In genomic region chr10:43785252-43785651, GRCh38 we compare ENCODE assay signal across 14 cellular contexts.
DNase-seq lines count a peak whose midpoint lies in the region; ATAC-seq and TF ChIP-seq lines count a peak whose summit lies in the region.
"Had no signal": no experiment of that assay in that cellular context is flagged by ENCODE, and none has a peak within 500 bp of the region (broad histone marks: within the 10 kb centered on the region; RNA-seq: fewer than 3 reads in every experiment).

No MANE protein-coding gene starts in this region.

- CTCF ChIA-PET in CD8-positive, alpha-beta T cell (lab: Charles Lee): interaction anchor here (1.1 kb wide), 1 partner anchor 75 kb away, joined by 3 read pairs; no protein-coding TSS in a partner anchor

- H3K4me3 Mint-ChIP-seq in endodermal cell: no peak overlapping the region
- H3K4me3 Mint-ChIP-seq in CD8-positive, alpha-beta T cell: no peak overlapping the region
- H3K4me3 Mint-ChIP-seq: activated naive CD8-positive, alpha-beta T cell treated with anti-CD3 and anti-CD28 coated beads for 36 hours; effector memory CD8-positive, alpha-beta T cell; stimulated activated naive CD8-positive, alpha-beta T cell treated with anti-CD3 and anti-CD28 coated beads, Interleukin-15, Interleukin-2, amounts not matched to agents 100 ng/mL and 50 ng/mL, for 24 hours had no signal

- intact Hi-C loops in heart right ventricle (cut with DNase I): no loop called here
- intact Hi-C loops in Right ventricle myocardium superior (cut with DNase I): no loop called here
- intact Hi-C loops in CD8-positive, alpha-beta T cell (cut with DNase I, micrococcal nuclease): no loop called here

- no peaks in the 10 kb centered on the region for H3K36me3 ChIP-seq in heart right ventricle
- H3K36me3 ChIP-seq in endodermal cell (ENCODE audit: control insufficient read depth, insufficient read depth, low read length): no peaks in the 10 kb centered on the region
- no peaks in the 10 kb centered on the region for H3K36me3 ChIP-seq in smooth muscle cell (ENCODE audit: low read depth)
- H3K36me3 ChIP-seq in CD8-positive, alpha-beta T cell (ENCODE audit: insufficient read depth, low read length): no peaks in the 10 kb centered on the region
- H3K36me3 ChIP-seq: BLaER1 treated with 17β-estradiol and CSF1 and Interleukin-3, amounts not matched to agents 10 nM and 100 nM; neutrophil had no signal

- TF ChIP-seq CTCF in heart right ventricle (IDR thresholded peaks at IDR 0.05): peak in 6 of 9 donors; percentile 12 to 42 (median 27)
- peak; percentile 65 for TF ChIP-seq CTCF in endodermal cell (conservative IDR thresholded peaks at IDR 0.05)
- TF ChIP-seq CTCF in smooth muscle cell (IDR thresholded peaks at IDR 0.05; ENCODE audit: borderline replicate concordance, insufficient read depth, poor library complexity, severe bottlenecking): peak; percentile 5
- no peak for TF ChIP-seq CTCF in CD8-positive, alpha-beta T cell (IDR thresholded peaks at IDR 0.05)

- DNase-seq in heart right ventricle (no peak), Right ventricle myocardium superior (no peak), NAMALWA (ENCODE audit: low spot score) (peak; percentile 19), endodermal cell (no peak), smooth muscle cell (lab: John Stamatoyannopoulos, UW; ENCODE audit: unreplicated experiment) (no peak), SK-N-DZ (ENCODE audit: low spot score) (no peak), NCI-H510A treated with DMSO at 0.1 percent for 48 hours (lab: John Stamatoyannopoulos, UW) (no peak)
- no peak for DNase-seq in CD8-positive, alpha-beta T cell
- DNase-seq: activated CD4-positive, alpha-beta T cell treated with anti-CD3 and anti-CD28 coated beads, Interleukin-2, amount 50 U/mL, for 48 hours; activated naive CD8-positive, alpha-beta T cell treated with anti-CD3 and anti-CD28 coated beads for 36 hours; effector memory CD8-positive, alpha-beta T cell had no signal

- no peak overlapping the region for H3K4me2 ChIP-seq in smooth muscle cell
- H3K4me2 ChIP-seq: BLaER1 treated with 17β-estradiol and CSF1 and Interleukin-3, amounts not matched to agents 10 nM and 100 nM had no signal

- peak in 4 of 8 donors; percentile 25 to 72 (median 37) for ATAC-seq in heart right ventricle
- no peak for ATAC-seq in Right ventricle myocardium superior (ENCODE audit: poor library complexity)
- no peak for ATAC-seq in CD8-positive, alpha-beta T cell
- ATAC-seq: effector memory CD8-positive, alpha-beta T cell had no signal

- H3K9ac ChIP-seq in endodermal cell (ENCODE audit: extremely low read depth, low read length, poor library complexity, severe bottlenecking): no peak overlapping the region
- no peak overlapping the region for H3K9ac ChIP-seq in smooth muscle cell (ENCODE audit: low read depth)
- H3K9ac ChIP-seq: BLaER1 treated with 17β-estradiol and CSF1 and Interleukin-3, amounts not matched to agents 10 nM and 100 nM had no signal

- H3K4me1 Mint-ChIP-seq in endodermal cell: peaks cover 18% of the 10 kb centered on the region
- peaks cover 7% of the 10 kb centered on the region for H3K4me1 Mint-ChIP-seq in CD8-positive, alpha-beta T cell (ENCODE audit: low read depth)

- H3K9me3 Mint-ChIP-seq in endodermal cell: no peaks in the 10 kb centered on the region
- H3K9me3 Mint-ChIP-seq in CD8-positive, alpha-beta T cell: no peaks in the 10 kb centered on the region
- H3K9me3 Mint-ChIP-seq: activated naive CD8-positive, alpha-beta T cell treated with anti-CD3 and anti-CD28 coated beads for 36 hours; effector memory CD8-positive, alpha-beta T cell; stimulated activated naive CD8-positive, alpha-beta T cell treated with anti-CD3 and anti-CD28 coated beads, Interleukin-15, Interleukin-2, amounts not matched to agents 100 ng/mL and 50 ng/mL, for 24 hours had no signal

- H3K9me3 ChIP-seq in heart right ventricle: no peaks in the 10 kb centered on the region
- no peaks in the 10 kb centered on the region for H3K9me3 ChIP-seq in endodermal cell (ENCODE audit: control insufficient read depth, low read length)
- H3K9me3 ChIP-seq in smooth muscle cell (replicated peaks; ENCODE audit: low read depth): no peaks in the 10 kb centered on the region
- H3K9me3 ChIP-seq in CD8-positive, alpha-beta T cell (ENCODE audit: low read length): no peaks in the 10 kb centered on the region
- H3K9me3 ChIP-seq: BLaER1 treated with 17β-estradiol and CSF1 and Interleukin-3, amounts not matched to agents 10 nM and 100 nM; neutrophil had no signal

- no peaks in the 10 kb centered on the region for H3K27me3 Mint-ChIP-seq in endodermal cell (ENCODE audit: insufficient read depth)
- H3K27me3 Mint-ChIP-seq in CD8-positive, alpha-beta T cell (ENCODE audit: low read depth): no peaks in the 10 kb centered on the region
- H3K27me3 Mint-ChIP-seq: activated naive CD8-positive, alpha-beta T cell treated with anti-CD3 and anti-CD28 coated beads for 36 hours; stimulated activated naive CD8-positive, alpha-beta T cell treated with anti-CD3 and anti-CD28 coated beads, Interleukin-15, Interleukin-2, amounts not matched to agents 100 ng/mL and 50 ng/mL, for 24 hours had no signal

- no peaks in the 10 kb centered on the region for H3K79me2 ChIP-seq in smooth muscle cell (ENCODE audit: low read depth)

- no peaks in the 10 kb centered on the region for H3K36me3 Mint-ChIP-seq in endodermal cell (ENCODE audit: low read depth)
- no peaks in the 10 kb centered on the region for H3K36me3 Mint-ChIP-seq in CD8-positive, alpha-beta T cell
- H3K36me3 Mint-ChIP-seq: activated naive CD8-positive, alpha-beta T cell treated with anti-CD3 and anti-CD28 coated beads for 36 hours had no signal

- no peak overlapping the region for H2AFZ ChIP-seq in smooth muscle cell (ENCODE audit: low read depth)

- H3K27ac Mint-ChIP-seq in endodermal cell: no peak overlapping the region
- no peak overlapping the region for H3K27ac Mint-ChIP-seq in CD8-positive, alpha-beta T cell
- H3K27ac Mint-ChIP-seq: activated naive CD8-positive, alpha-beta T cell treated with anti-CD3 and anti-CD28 coated beads for 36 hours; effector memory CD8-positive, alpha-beta T cell; stimulated activated naive CD8-positive, alpha-beta T cell treated with anti-CD3 and anti-CD28 coated beads, Interleukin-15, Interleukin-2, amounts not matched to agents 100 ng/mL and 50 ng/mL, for 24 hours had no signal

- H3K4me1 ChIP-seq in heart right ventricle (peaks cover 0 to 13% (median 5%) of the 10 kb centered on the region in 9 donors), endodermal cell (ENCODE audit: control insufficient read depth, insufficient read depth, low read length) (peaks cover 5% of the 10 kb centered on the region), smooth muscle cell (ENCODE audit: low read depth) (peaks cover 7% of the 10 kb centered on the region)
- peaks cover 10% of the 10 kb centered on the region for H3K4me1 ChIP-seq in CD8-positive, alpha-beta T cell (ENCODE audit: insufficient read depth, low read length)

- H3K27me3 ChIP-seq in heart right ventricle (no peaks in the 10 kb centered on the region), endodermal cell (ENCODE audit: control insufficient read depth, insufficient read depth, low read length, poor library complexity, severe bottlenecking) (no peaks in the 10 kb centered on the region), smooth muscle cell (ENCODE audit: low read depth) (no peaks in the 10 kb centered on the region)
- H3K27me3 ChIP-seq in CD8-positive, alpha-beta T cell (ENCODE audit: insufficient read depth, low read length): no peaks in the 10 kb centered on the region
- H3K27me3 ChIP-seq: BLaER1 treated with 17β-estradiol and CSF1 and Interleukin-3, amounts not matched to agents 10 nM and 100 nM; neutrophil had no signal

- H3F3A ChIP-seq in smooth muscle cell (ENCODE audit: low read depth): no peaks in the 10 kb centered on the region

- POLR2A ChIA-PET in CD8-positive, alpha-beta T cell (lab: Charles Lee): no interaction called here

- WGBS in heart right ventricle, 2 donors: 82 to 84% methylated on average over 2 of the region's 2 CpGs
- WGBS in endodermal cell (ENCODE audit: insufficient coverage in 1 of 2, insufficient read length in 1 of 2), 2 experiments: 75 to 80% methylated on average over 1 to 2 of the region's 2 CpGs
- WGBS in smooth muscle cell (ENCODE audit: low lambda C conversion rate): 60% methylated on average over 2 of the region's 2 CpGs

- H3K4me3 ChIP-seq in heart right ventricle (no peak overlapping the region), endodermal cell (ENCODE audit: low read length) (no peak overlapping the region), smooth muscle cell (no peak overlapping the region)
- H3K4me3 ChIP-seq in CD8-positive, alpha-beta T cell (ENCODE audit: low read depth, low read length): no peak overlapping the region
- H3K4me3 ChIP-seq: BLaER1 treated with 17β-estradiol and CSF1 and Interleukin-3, amounts not matched to agents 10 nM and 100 nM had no signal

- no peaks in the 10 kb centered on the region for H4K20me1 ChIP-seq in smooth muscle cell (ENCODE audit: low read depth)
- H4K20me1 ChIP-seq: BLaER1 treated with 17β-estradiol and CSF1 and Interleukin-3, amounts not matched to agents 10 nM and 100 nM had no signal

- H3K27ac ChIP-seq in heart right ventricle (no peak overlapping the region), endodermal cell (ENCODE audit: low read depth, low read length) (no peak overlapping the region), smooth muscle cell (ENCODE audit: low read depth) (no peak overlapping the region)
- no peak overlapping the region for H3K27ac ChIP-seq in CD8-positive, alpha-beta T cell (ENCODE audit: low read depth, low read length)
- H3K27ac ChIP-seq: BLaER1 treated with 17β-estradiol and CSF1 and Interleukin-3, amounts not matched to agents 10 nM and 100 nM; neutrophil had no signal
